In the genomic region with DNA sequence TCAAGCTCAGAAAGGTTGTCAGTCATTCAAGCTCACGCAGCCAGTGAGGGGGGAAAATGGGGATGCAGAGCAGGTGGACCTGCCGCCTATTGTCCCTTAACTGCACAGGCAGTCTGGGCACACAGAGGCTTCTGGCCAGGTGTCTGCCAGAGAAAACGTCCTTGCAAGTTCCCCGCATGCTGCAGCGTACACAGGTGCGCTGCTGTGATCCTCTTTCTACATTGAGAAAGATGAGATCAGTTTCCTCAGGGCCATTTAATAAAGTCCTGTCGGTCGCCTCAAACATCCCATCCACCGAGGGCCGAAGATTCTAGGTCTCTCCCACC, we compare ENCODE assay signal across 8 cellular contexts. TPM values are rescaled to one million over a fixed set of nuclear protein-coding genes. Genes with fewer than 3 reads are reported as not detected.
DNase-seq lines count a peak whose midpoint lies in the region; ATAC-seq and TF ChIP-seq lines count a peak whose summit lies in the region.

No MANE protein-coding gene starts in this region.

- H3K27me3 Mint-ChIP-seq in IgD-negative memory B cell (no peaks in the 10 kb centered on the region), naive B cell (no peaks in the 10 kb centered on the region)
- H3K27me3 Mint-ChIP-seq in central memory CD8-positive, alpha-beta T cell, result no peaks in the 10 kb centered on the region

- no peaks in the 10 kb centered on the region for H3K36me3 ChIP-seq in BE2C

- TF ChIP-seq POLR2A in erythroblast (IDR thresholded peaks at IDR 0.05; ENCODE audit: low read length), result no peak

- H3K36me3 Mint-ChIP-seq in IgD-negative memory B cell (peaks cover 1% of the 10 kb centered on the region), naive B cell (no peaks in the 10 kb centered on the region)
- peaks cover 13% of the 10 kb centered on the region for H3K36me3 Mint-ChIP-seq in central memory CD8-positive, alpha-beta T cell (ENCODE audit: insufficient read depth)

- no peaks in the 10 kb centered on the region for H3K9me3 Mint-ChIP-seq in IgD-negative memory B cell
- no peaks in the 10 kb centered on the region for H3K9me3 Mint-ChIP-seq in central memory CD8-positive, alpha-beta T cell
- no peaks in the 10 kb centered on the region for H3K9me3 Mint-ChIP-seq in naive B cell

- H3K4me3 Mint-ChIP-seq in IgD-negative memory B cell (peak overlapping the region; percentile 94 to 98 (median 96)), naive B cell (peak overlapping the region; percentile 85 to 98 (median 95))
- H3K4me3 Mint-ChIP-seq in central memory CD8-positive, alpha-beta T cell, result peak overlapping the region; percentile 93

- DNase-seq in BE2C (no peak), naive B cell (no peak), hepatic stellate cell (ENCODE audit: low spot score) (no peak), erythroblast (lab: John Stamatoyannopoulos, UW) (no peak), DMS 273 (lab: John Stamatoyannopoulos, UW; ENCODE audit: unreplicated experiment) (no peak), NCI-H526 treated with DMSO at 0.1 percent for 48 hours (lab: John Stamatoyannopoulos, UW) (no peak)
- DNase-seq in central memory CD8-positive, alpha-beta T cell (ENCODE audit: low spot score in 2 of 2), result no peak

- H3K27ac Mint-ChIP-seq in IgD-negative memory B cell (peak overlapping the region; percentile 80 to 98 (median 91)), naive B cell (peak overlapping the region; percentile 88 to 97 (median 93))
- H3K27ac Mint-ChIP-seq in central memory CD8-positive, alpha-beta T cell (ENCODE audit: low read depth), result peak overlapping the region; percentile 93

- ATAC-seq in central memory CD8-positive, alpha-beta T cell (replicated peaks; ENCODE audit: extremely low read depth, poor library complexity, severe bottlenecking), result no peak
- ATAC-seq in naive B cell (ENCODE audit: low read depth in 2 of 2), result no peak

- H3K4me1 ChIP-seq in BE2C, result no peaks in the 10 kb centered on the region

- no peaks in the 10 kb centered on the region for H3K27me3 ChIP-seq in BE2C

- H3K4me3 ChIP-seq in BE2C (ENCODE audit: low read depth, low read length), result peak overlapping the region; percentile 51

- no peak for TF ChIP-seq CTCF in BE2C (IDR thresholded peaks at IDR 0.05; ENCODE audit: low read depth, low read length)

- H3K4me1 Mint-ChIP-seq in IgD-negative memory B cell (peaks cover 7 to 28% (median 19%) of the 10 kb centered on the region in 3 donors), naive B cell (peaks cover 28 to 34% (median 31%) of the 10 kb centered on the region in 3 donors)
- peaks cover 43% of the 10 kb centered on the region for H3K4me1 Mint-ChIP-seq in central memory CD8-positive, alpha-beta T cell

- no peaks in the 10 kb centered on the region for H3K9me3 ChIP-seq in BE2C

RNA-seq across cellular contexts. Expression of a gene that starts 0.4 kb away (rescaled TPM):
- polyA plus RNA-seq in BE2C (2012; ENCODE audit: insufficient read depth, insufficient read length, low read depth), result 11.9 TPM
- 12.4 TPM for polyA plus RNA-seq in IgD-negative memory B cell
- polyA plus RNA-seq in naive B cell (ENCODE audit: low read depth in 6 of 6), result 10 to 100 TPM in 3 of 6 donors, 1 to 10 TPM in 3; 6.6 to 16.1 (median 11.4) TPM
